Comparison of ENCODE assay signal across 30 cellular contexts in the genomic region with DNA sequence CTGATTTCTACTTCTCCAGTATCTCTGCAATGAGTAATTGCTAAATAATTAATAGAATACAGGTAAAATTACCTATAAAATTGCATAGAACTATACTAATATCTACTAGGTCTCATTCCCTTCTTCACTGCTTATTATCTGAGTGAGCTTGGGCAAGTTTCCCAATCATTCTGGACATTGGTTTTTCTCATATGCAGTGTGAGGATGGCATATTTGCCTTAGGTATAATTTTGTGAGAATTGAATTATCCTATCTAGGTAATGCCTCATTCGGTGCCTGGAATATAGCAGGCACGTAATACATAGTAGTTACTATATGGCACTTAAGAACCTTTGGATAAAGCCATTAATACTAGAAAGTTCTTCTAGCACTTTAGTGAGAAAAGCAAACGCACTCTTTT.
"Had no signal": no experiment of that assay in that cellular context is flagged by ENCODE, and none has a peak within 500 bp of the region (broad histone marks: within the 10 kb centered on the region; RNA-seq: fewer than 3 reads in every experiment).

No MANE protein-coding gene starts in this region.

- ATAC-seq: activated naive CD4-positive, alpha-beta T cell treated with anti-CD3 and anti-CD28 coated beads, Interleukin-2, amount 50 U/mL, for 72 hours; activated naive CD8-positive, alpha-beta T cell treated with anti-CD3 and anti-CD28 coated beads, Interleukin-2, amount 50 U/mL, for 24 hours; activated T-cell treated with anti-CD3 and anti-CD28 coated beads, Interleukin-2, amount 50 U/mL, for 4 hours; activated T-cell treated with anti-CD3 and anti-CD28 coated beads, Interleukin-2, amount 50 U/mL, for 72 hours; activated T-helper 17 cell treated with anti-CD3 and anti-CD28 coated beads, Interleukin-2, amount 50 U/mL, for 72 hours; body of pancreas had no signal

- H3K4me1 ChIP-seq: adrenal gland, ascending aorta, body of pancreas, breast epithelium had no signal

- H3K27me3 ChIP-seq: adrenal gland, ascending aorta, body of pancreas, brain microvascular endothelial cell, breast epithelium, cardiac muscle cell had no signal

- H3K27ac ChIP-seq: adrenal gland, ascending aorta, body of pancreas, brain microvascular endothelial cell, breast epithelium, cardiac muscle cell had no signal

- DNase-seq: activated effector memory CD4-positive, alpha-beta T cell treated with anti-CD3 and anti-CD28 coated beads, Interleukin-2, amount 50 U/mL, for 16 hours; activated effector memory CD4-positive, alpha-beta T cell treated with Interleukin-2 at 50 U/mL for 16 hours; activated gamma-delta T cell; activated gamma-delta T cell treated with Interleukin-2 at 50 U/mL for 16 hours; activated naive CD4-positive, alpha-beta T cell; activated naive CD4-positive, alpha-beta T cell treated with anti-CD3 and anti-CD28 coated beads for 36 hours; activated naive CD4-positive, alpha-beta T cell treated with anti-CD3 and anti-CD28 coated beads, Interleukin-2, amount 10 ng/mL, durations not matched to agents 7 days and 5 days; activated naive CD4-positive, alpha-beta T cell treated with anti-CD3 and anti-CD28 coated beads, Interleukin-2, amount 50 U/mL, for 16 hours; activated naive CD4-positive, alpha-beta T cell treated with Interleukin-2 at 50 U/mL for 16 hours; activated naive CD8-positive, alpha-beta T cell treated with anti-CD3 and anti-CD28 coated beads for 36 hours; activated naive CD8-positive, alpha-beta T cell treated with anti-CD3 and anti-CD28 coated beads, Interleukin-2, amount 10 ng/mL, durations not matched to agents 7 days and 5 days; activated naive CD8-positive, alpha-beta T cell treated with anti-CD3 and anti-CD28 coated beads, Interleukin-2, amount 50 U/mL, for 24 hours; activated T-cell treated with anti-CD3 and anti-CD28 coated beads, Interleukin-2, amount 50 U/mL, for 4 hours; activated T-cell treated with anti-CD3 and anti-CD28 coated beads, Interleukin-2, amount 50 U/mL, for 48 hours; activated T-cell treated with anti-CD3 and anti-CD28 coated beads, Interleukin-2, amount 50 U/mL, for 72 hours; adrenal gland; amniotic stem cell; amygdala; anterior cingulate cortex; aorta; body of pancreas; brain microvascular endothelial cell; caudate nucleus; central memory CD4-positive, alpha-beta T cell; cerebellar nuclear complex had no signal

- H3K36me3 ChIP-seq: adrenal gland, ascending aorta, brain microvascular endothelial cell, breast epithelium, cardiac muscle cell had no signal

- H3K9me3 ChIP-seq: adrenal gland, ascending aorta, body of pancreas, breast epithelium had no signal

- H3K4me3 ChIP-seq: adrenal gland, ascending aorta, body of pancreas, breast epithelium, cardiac muscle cell had no signal
